Comparison of ENCODE assay signal across 23 cellular contexts in genomic region chr22:19330865-19331418, GRCh38. TPM values are rescaled to one million over a fixed set of nuclear protein-coding genes. Genes with fewer than 3 reads are reported as not detected.
DNase-seq lines count a peak whose midpoint lies in the region; ATAC-seq and TF ChIP-seq lines count a peak whose summit lies in the region.
"Had no signal": no experiment of that assay in that cellular context is flagged by ENCODE, and none has a peak within 500 bp of the region (broad histone marks: within the 10 kb centered on the region; RNA-seq: fewer than 3 reads in every experiment).

No MANE protein-coding gene starts in this region.

- ATAC-seq in IMR-90 (ENCODE audit: low read depth) (no peak), left lobe of liver (peak; percentile 24), HG02852 (IDR thresholded peaks at IDR 0.05; ENCODE audit: unreplicated experiment) (no peak)
- no peak for ATAC-seq in stimulated activated naive B cell treated with anti-CD40 and anti-IgM and Interleukin-4, amounts not matched to agents 10 μg/mL and 1 μg/mL and 100 μg/mL, for 72 hours (replicated peaks)
- ATAC-seq: CD8-positive, alpha-beta T cell had no signal

- H3K27ac Mint-ChIP-seq in stimulated activated naive B cell treated with anti-CD40 and anti-IgM and Interleukin-4, amounts not matched to agents 10 μg/mL and 1 μg/mL and 100 μg/mL, for 72 hours: peak overlapping the region; percentile 44
- H3K27ac Mint-ChIP-seq: B cell; CD8-positive, alpha-beta T cell had no signal

- in situ Hi-C loops in GM13976 (cut with MboI; ENCODE audit: low sequenced_read_pairs, unreplicated experiment) (no loop called here), IMR-90 (cut with MboI; ENCODE audit: low sequenced_read_pairs) (no loop called here), brain microvascular endothelial cell (cut with HindIII; ENCODE audit: low pct_ligation_motif_present, low sequenced_read_pairs) (no loop called here)

- no peak overlapping the region for H2BK15ac ChIP-seq in IMR-90 (ENCODE audit: low read depth, low read length)

- no peaks in the 10 kb centered on the region for H3K4me1 Mint-ChIP-seq in stimulated activated naive B cell treated with anti-CD40 and anti-IgM and Interleukin-4, amounts not matched to agents 10 μg/mL and 1 μg/mL and 100 μg/mL, for 72 hours
- H3K4me1 Mint-ChIP-seq: B cell had no signal

- WGBS in IMR-90 (ENCODE audit: extremely low coverage in 2 of 2, insufficient read length in 1 of 2), 2 experiments: 98% methylated on average over 6 of the region's 13 CpGs; no CpG with 5 or more reads in 1 of the 2 experiments

- no peak overlapping the region for H3K23ac ChIP-seq in IMR-90 (ENCODE audit: low read depth, low read length)

- H3K56ac ChIP-seq in IMR-90 (ENCODE audit: extremely low read depth, insufficient read depth, low read length): no peak overlapping the region

- H4K20me1 ChIP-seq in IMR-90 (ENCODE audit: insufficient read depth, low read length): no peaks in the 10 kb centered on the region

- no peak overlapping the region for H3K9ac ChIP-seq in IMR-90 (ENCODE audit: low read depth, low read length)
- H3K9ac ChIP-seq: KMS-11 had no signal

- H3K27me3 Mint-ChIP-seq in stimulated activated naive B cell treated with anti-CD40 and anti-IgM and Interleukin-4, amounts not matched to agents 10 μg/mL and 1 μg/mL and 100 μg/mL, for 72 hours: no peaks in the 10 kb centered on the region
- H3K27me3 Mint-ChIP-seq: B cell had no signal

- no peaks in the 10 kb centered on the region for H3K9me1 ChIP-seq in IMR-90 (ENCODE audit: insufficient read depth, low read length)

- CTCF ChIA-PET in IMR-90 (lab: Yijun Ruan, JAX): no interaction called here

- H3K27me3 ChIP-seq in IMR-90 (ENCODE audit: control insufficient read depth, insufficient read depth, low read length) (no peaks in the 10 kb centered on the region), brain microvascular endothelial cell (replicated peaks) (no peaks in the 10 kb centered on the region)

- no peak overlapping the region for H4K8ac ChIP-seq in IMR-90 (ENCODE audit: low read depth in 2 of 2, low read length in 2 of 2)

- H2BK120ac ChIP-seq in IMR-90 (ENCODE audit: low read depth, low read length): no peak overlapping the region

- BruUV-seq in IMR-90 (replicated peaks; lab: Mats Ljungman, UMichigan): no TSS peak

- H3K9me3 Mint-ChIP-seq in stimulated activated naive B cell treated with anti-CD40 and anti-IgM and Interleukin-4, amounts not matched to agents 10 μg/mL and 1 μg/mL and 100 μg/mL, for 72 hours: peaks cover 22 to 35% of the 10 kb centered on the region in 2 donors

- H4K5ac ChIP-seq in IMR-90 (ENCODE audit: low read depth, low read length): no peak overlapping the region

- no peak overlapping the region for H2BK5ac ChIP-seq in IMR-90 (ENCODE audit: low read depth, low read length, poor library complexity, severe bottlenecking)

- no peak for TF ChIP-seq RAD21 in IMR-90 (IDR thresholded peaks at IDR 0.05; ENCODE audit: low read length)

- H3K4me3 Mint-ChIP-seq in stimulated activated naive B cell treated with anti-CD40 and anti-IgM and Interleukin-4, amounts not matched to agents 10 μg/mL and 1 μg/mL and 100 μg/mL, for 72 hours: no peak overlapping the region
- H3K4me3 Mint-ChIP-seq: B cell; CD8-positive, alpha-beta T cell had no signal

- dilution Hi-C loops in IMR-90 (cut with HindIII; ENCODE audit: low sequenced_read_pairs, unreplicated experiment): no loop called here

- H3K36me3 Mint-ChIP-seq in stimulated activated naive B cell treated with anti-CD40 and anti-IgM and Interleukin-4, amounts not matched to agents 10 μg/mL and 1 μg/mL and 100 μg/mL, for 72 hours: peaks cover 68 to 77% of the 10 kb centered on the region in 2 donors

- intact Hi-C loops in IMR-90 (cut with micrococcal nuclease): no loop called here

- H3K4me3 ChIP-seq in IMR-90 (ENCODE audit: insufficient read depth, low read depth, low read length) (no peak overlapping the region), brain microvascular endothelial cell (ENCODE audit: low read depth, low read length) (no peak overlapping the region)
- H3K4me3 ChIP-seq: SK-N-MC had no signal

- H3K27ac ChIP-seq in IMR-90 (ENCODE audit: insufficient read depth, low read length) (no peak overlapping the region), brain microvascular endothelial cell (no peak overlapping the region)
- H3K27ac ChIP-seq: C4-2B, KMS-11, SK-N-MC had no signal

- H2BK20ac ChIP-seq in IMR-90 (ENCODE audit: low read depth, low read length): no peak overlapping the region

- TF ChIP-seq POLR2A in IMR-90 (IDR thresholded peaks at IDR 0.05; ENCODE audit: low read depth, low read length): no peak

- peaks cover 3% of the 10 kb centered on the region for H3K9me3 ChIP-seq in IMR-90 (ENCODE audit: control insufficient read depth, insufficient read depth, low read length)

- POLR2A ChIA-PET in IMR-90 (lab: Charles Lee; ENCODE audit: unreplicated experiment): no interaction called here

- DNase-seq in GM13976 (ENCODE audit: low spot score): peak; percentile 26
- DNase-seq in IMR-90: no peak
- no peak for DNase-seq in left lobe of liver (ENCODE audit: low spot score)
- no peak for DNase-seq in stimulated activated naive B cell treated with anti-CD40 and anti-IgM and Interleukin-4, amounts not matched to agents 10 μg/mL and 1 μg/mL and 100 μg/mL, for 72 hours
- DNase-seq in brain microvascular endothelial cell: no peak
- DNase-seq in HUDEP-2 (lab: John Stamatoyannopoulos, UW; ENCODE audit: unreplicated experiment in 76 of 76): no peak
- DNase-seq: CD8-positive, alpha-beta T cell; DND-41; MM.1S; NCI-H1417; NCI-H1694; NCI-H2029 treated with DMSO at 0.1 percent for 48 hours; NCI-H446 treated with DMSO at 0.1 percent for 48 hours; NCI-H526; NCI-H82; RPMI8226; SHP77 treated with DMSO at 0.1 percent for 48 hours; SW 1271 had no signal

- H3K36me3 ChIP-seq in IMR-90 (ENCODE audit: control insufficient read depth, insufficient read depth, low read length): peaks cover 32% of the 10 kb centered on the region
- peaks cover 43% of the 10 kb centered on the region for H3K36me3 ChIP-seq in brain microvascular endothelial cell (replicated peaks)

- no peak for TF ChIP-seq CTCF in GM13976 (IDR thresholded peaks at IDR 0.05; ENCODE audit: borderline replicate concordance, control extremely low read depth, extremely low read depth, insufficient read depth, missing control alignments)
- no peak for TF ChIP-seq CTCF in IMR-90 (conservative IDR thresholded peaks at IDR 0.05; ENCODE audit: low read depth, low read length)
- TF ChIP-seq CTCF in brain microvascular endothelial cell (IDR thresholded peaks at IDR 0.05; ENCODE audit: low read depth, low read length, missing control alignments): no peak

- no peak overlapping the region for H3K18ac ChIP-seq in IMR-90 (ENCODE audit: low read depth, low read length)

- no peak overlapping the region for H3K14ac ChIP-seq in IMR-90 (replicated peaks; ENCODE audit: low read depth, low read length)

- H3K4me2 ChIP-seq in IMR-90 (ENCODE audit: low read depth, low read length): no peak overlapping the region
- H3K4me2 ChIP-seq: KMS-11 had no signal

- no peaks in the 10 kb centered on the region for H3K4me1 ChIP-seq in IMR-90 (ENCODE audit: control insufficient read depth, insufficient read depth, low read length)

- H2AFZ ChIP-seq in IMR-90 (replicated peaks; ENCODE audit: low read length, poor library complexity): peak overlapping the region; percentile 23

- no peak overlapping the region for H2AK9ac ChIP-seq in IMR-90 (replicated peaks; ENCODE audit: low read depth, low read length, poor library complexity)

- no peak overlapping the region for H4K91ac ChIP-seq in IMR-90 (ENCODE audit: insufficient read depth, low read depth, low read length)

- no peak overlapping the region for H2AK5ac ChIP-seq in IMR-90 (ENCODE audit: low read depth, low read length)

- no peaks in the 10 kb centered on the region for H3K79me1 ChIP-seq in IMR-90 (ENCODE audit: low read depth in 1 of 2, low read length in 2 of 2)

- H3K4ac ChIP-seq in IMR-90 (ENCODE audit: low read depth, low read length): no peak overlapping the region

TF ChIP-seq in IMR-90, 13 proteins besides CTCF, POLR2A, EP300 and RAD21:
- TF ChIP-seq CEBPB (IDR thresholded peaks at IDR 0.05; ENCODE audit: low read depth, low read length) (no peak), MAZ (IDR thresholded peaks at IDR 0.05; ENCODE audit: borderline replicate concordance, low read depth, low read length) (no peak), NFE2L2 (IDR thresholded peaks at IDR 0.05; ENCODE audit: low read depth, low read length) (no peak), FOS (IDR thresholded peaks at IDR 0.05; ENCODE audit: low read depth, low read length) (no peak), BHLHE40 (IDR thresholded peaks at IDR 0.05; ENCODE audit: low read depth, low read length) (no peak), RCOR1 (IDR thresholded peaks at IDR 0.05; ENCODE audit: insufficient replicate concordance, low read length) (no peak), MXI1 (IDR thresholded peaks at IDR 0.05; ENCODE audit: borderline replicate concordance, low read depth, low read length) (no peak), RFX5 (IDR thresholded peaks at IDR 0.05; ENCODE audit: low read depth, low read length) (no peak)

RNA-seq across cellular contexts. Expression of gene CLTCL1, which starts 39.4 kb away (rescaled TPM):
- 7.5 and 8.1 TPM in 2 replicates for total RNA-seq in IMR-90 (2012; rRNA removed)
- polyA plus RNA-seq in IMR-90 (2012; rRNA removed): 6.1 and 6.2 TPM in 2 replicates
- polyA plus RNA-seq in IMR-90 (2012; cell fraction: cytosol; rRNA removed): 4.1 and 5.0 TPM in 2 replicates
- 21.6 and 31.3 TPM in 2 replicates for polyA plus RNA-seq in IMR-90 (2012; cell fraction: nucleus; rRNA removed; ENCODE audit: low replicate concordance)
- total RNA-seq in left lobe of liver: 4.5 TPM
